In the genomic region with DNA sequence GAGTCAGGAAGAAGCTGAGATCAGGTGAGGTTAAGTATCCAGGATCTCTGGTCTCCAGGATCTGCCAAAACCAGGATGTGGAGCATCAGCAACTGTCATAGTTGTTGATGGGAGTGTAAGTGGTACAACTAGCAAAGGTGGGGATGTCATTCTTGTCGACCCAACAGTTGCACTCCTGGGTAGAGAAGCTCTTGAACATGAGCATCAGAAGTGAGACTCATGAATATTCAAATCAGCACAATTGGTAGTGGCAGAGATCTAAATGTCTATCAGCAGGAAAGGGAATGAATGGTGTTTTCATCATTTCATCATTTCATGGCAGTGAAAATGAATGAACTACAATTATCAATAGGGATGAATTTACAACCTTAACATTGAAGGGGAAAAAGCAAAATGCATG, we compare ENCODE assay signal across 25 cellular contexts. TPM values are rescaled to one million over a fixed set of nuclear protein-coding genes. Genes with fewer than 3 reads are reported as not detected.
A peak's percentile ranks its signal among the peaks of the same experiment; 100 is the strongest.
DNase-seq lines count a peak whose midpoint lies in the region; ATAC-seq, FAIRE-seq and TF ChIP-seq lines count a peak whose summit lies in the region.
"Had no signal": no experiment of that assay in that cellular context is flagged by ENCODE, and none has a peak within 500 bp of the region (broad histone marks: within the 10 kb centered on the region; RNA-seq: fewer than 3 reads in every experiment).

No MANE protein-coding gene starts in this region.

- DNase-seq in A549 (ENCODE audit: low read depth in 1 of 2, low spot score in 1 of 2) (no peak), Karpas-422 (no peak), SKM-1 (lab: John Stamatoyannopoulos, UW; ENCODE audit: unreplicated experiment) (no peak)
- no peak for DNase-seq in activated CD4-positive, alpha-beta T cell treated with anti-CD3 and anti-CD28 coated beads, Interleukin-2, amount 50 U/mL, for 1 hour
- DNase-seq: ACHN; AML-193; BE2C; CD4-positive, alpha-beta T cell; CD8-positive, alpha-beta memory T cell; DMS 273 treated with DMSO at 0.1 percent for 48 hours; DMS79; EL; GDM1; HFFc6 had no signal

- H3K4me3 ChIP-seq in A549 (no peak overlapping the region), Karpas-422 (ENCODE audit: low read length) (no peak overlapping the region), mucosa of rectum (ENCODE audit: low read length in 2 of 2) (no peak overlapping the region)
- H3K4me3 ChIP-seq: BLaER1 treated with 17β-estradiol and CSF1 and Interleukin-3, amounts not matched to agents 10 nM and 100 nM; GM23338; HAP-1 had no signal

- 25% methylated on average over 1 of the region's 1 CpG for WGBS in A549 (ENCODE audit: missing lambda C conversion rate)

- no peak for TF ChIP-seq RAD21 in A549 (conservative IDR thresholded peaks at IDR 0.05 in 1 of 2, IDR thresholded peaks at IDR 0.05 in 1 of 2)

- no peak overlapping the region for H3K4me2 ChIP-seq in A549
- no peak overlapping the region for H3K4me2 ChIP-seq in Karpas-422 (ENCODE audit: low read depth, low read length, poor library complexity, severe bottlenecking)
- H3K4me2 ChIP-seq: GM23338 had no signal

- no peak for TF ChIP-seq CTCF in A549 (IDR thresholded peaks at IDR 0.05)

- no peaks in the 10 kb centered on the region for H3K79me2 ChIP-seq in Karpas-422 (ENCODE audit: low read length)

- H3K4me1 ChIP-seq in A549 (peaks cover 75% of the 10 kb centered on the region), Karpas-422 (ENCODE audit: low read length) (peaks cover 56% of the 10 kb centered on the region), mucosa of rectum (ENCODE audit: control insufficient read depth in 2 of 2, insufficient read depth in 2 of 2, low read length in 2 of 2) (peaks cover 49 to 58% of the 10 kb centered on the region in 2 donors)
- H3K4me1 ChIP-seq: BE2C, HAP-1 had no signal

- no peak for TF ChIP-seq EP300 in A549 (IDR thresholded peaks at IDR 0.05)

- ATAC-seq in A549 (no peak), HG02870 (IDR thresholded peaks at IDR 0.05; ENCODE audit: unreplicated experiment) (no peak)
- ATAC-seq: GM23338 had no signal

- peaks cover 31% of the 10 kb centered on the region for H4K20me1 ChIP-seq in Karpas-422 (ENCODE audit: insufficient read depth, low read depth, low read length)
- H4K20me1 ChIP-seq: BLaER1 treated with 17β-estradiol and CSF1 and Interleukin-3, amounts not matched to agents 10 nM and 100 nM had no signal

- no peak for TF ChIP-seq POLR2A in A549 (IDR thresholded peaks at IDR 0.05; ENCODE audit: low read length)

- H3K27ac ChIP-seq in A549 (peak overlapping the region; percentile 12 to 92; a peak in 4 of 6 replicates), Karpas-422 (ENCODE audit: low read length) (peak overlapping the region; percentile 66; the same call in 1 of the 2 replicates), mucosa of rectum (ENCODE audit: low read depth in 2 of 2, low read length in 2 of 2) (peak overlapping the region; percentile 93)
- H3K27ac ChIP-seq: 22Rv1; BLaER1 treated with 17β-estradiol and CSF1 and Interleukin-3, amounts not matched to agents 10 nM and 100 nM had no signal

- H3K36me3 ChIP-seq in Karpas-422 (ENCODE audit: insufficient read depth, low read length), result peaks cover 24% of the 10 kb centered on the region
- H3K36me3 ChIP-seq in mucosa of rectum (ENCODE audit: control insufficient read depth in 2 of 2, insufficient read depth in 2 of 2, low read length in 2 of 2), result no peaks in the 10 kb centered on the region
- H3K36me3 ChIP-seq: BE2C; BLaER1 treated with 17β-estradiol and CSF1 and Interleukin-3, amounts not matched to agents 10 nM and 100 nM; HAP-1 had no signal

- H3K9me2 ChIP-seq in Karpas-422 (replicated peaks; ENCODE audit: insufficient read depth, low read length), result no peaks in the 10 kb centered on the region

- H3K9ac ChIP-seq in Karpas-422 (ENCODE audit: low read length), result no peak overlapping the region
- no peak overlapping the region for H3K9ac ChIP-seq in mucosa of rectum (ENCODE audit: low read depth in 1 of 2, low read length in 2 of 2)
- H3K9ac ChIP-seq: BLaER1 treated with 17β-estradiol and CSF1 and Interleukin-3, amounts not matched to agents 10 nM and 100 nM had no signal

- POLR2A ChIA-PET in A549 (lab: Yijun Ruan, JAX), result no interaction called here

- CTCF ChIA-PET in A549 (lab: Yijun Ruan, JAX), result interaction anchor here (0.7 to 15.0 kb wide), 6 partner anchors 14 to 149 kb away, joined by 3 to 334 read pairs (median 9); no protein-coding TSS in a partner anchor

- H3K9me3 ChIP-seq in A549 (no peaks in the 10 kb centered on the region), Karpas-422 (ENCODE audit: low read length) (no peaks in the 10 kb centered on the region), mucosa of rectum (ENCODE audit: control insufficient read depth in 2 of 2, low read length in 2 of 2) (no peaks in the 10 kb centered on the region)
- H3K9me3 ChIP-seq: BE2C; BLaER1 treated with 17β-estradiol and CSF1 and Interleukin-3, amounts not matched to agents 10 nM and 100 nM; HAP-1 had no signal

- no peak for FAIRE-seq in A549 (lab: Jason Lieb, UNC)
- FAIRE-seq: A204.1, D721Med, GM19239, H54 had no signal

- H2AFZ ChIP-seq in Karpas-422 (ENCODE audit: low read length), result no peak overlapping the region
- H2AFZ ChIP-seq: GM23338 had no signal

- H3K27me3 ChIP-seq in Karpas-422 (ENCODE audit: low read length) (no peaks in the 10 kb centered on the region), mucosa of rectum (ENCODE audit: control insufficient read depth in 2 of 2, insufficient read depth in 2 of 2, low read length in 2 of 2) (peaks cover 3 to 6% of the 10 kb centered on the region in 2 donors)
- H3K27me3 ChIP-seq: BE2C; BLaER1 treated with 17β-estradiol and CSF1 and Interleukin-3, amounts not matched to agents 10 nM and 100 nM had no signal

TF ChIP-seq in A549, 52 proteins besides CTCF, POLR2A, EP300 and RAD21:
- TF ChIP-seq RCOR1 (IDR thresholded peaks at IDR 0.05; ENCODE audit: low read depth, low read length) (no peak), FOXS1 (CRISPR knock-in tag; IDR thresholded peaks at IDR 0.05) (no peak), EHMT2 (IDR thresholded peaks at IDR 0.05; ENCODE audit: low read depth) (no peak), MAZ (IDR thresholded peaks at IDR 0.05; ENCODE audit: borderline replicate concordance, low read depth, low read length) (no peak), HOXB13 (CRISPR knock-in tag; IDR thresholded peaks at IDR 0.05; ENCODE audit: low read depth) (no peak), PBX3 (IDR thresholded peaks at IDR 0.05) (no peak), TP53 (CRISPR knock-in tag; IDR thresholded peaks at IDR 0.05) (no peak)

RNA-seq across cellular contexts. Expression of gene LAD1, which starts 4.2 kb away (rescaled TPM):
- polyA plus RNA-seq in A549 (2011; rRNA removed), result 0.19 and 0.26 TPM in 2 replicates
- polyA plus RNA-seq in A549 (2012; cell fraction: cytosol; rRNA removed), result 0.10 and 0.16 TPM in 2 replicates
- polyA plus RNA-seq in A549 (2012; cell fraction: nucleus; rRNA removed), result 0.09 and 0.30 TPM in 2 replicates
- polyA plus RNA-seq in A549 (2017; fragmentation: RNase III; extraction: RNeasy Plus Mini Kit Qiagen cat#74134 plus additional on column Dnase treatment), result 0.67 to 1.1 TPM (median 0.87 TPM) in 3 replicates
- 0.49 and 0.83 TPM in 2 replicates for polyA minus RNA-seq in A549 (2011; rRNA and poly(A)+ RNA removed)
- 0.76 and 1.2 TPM in 2 replicates for total RNA-seq in Karpas-422 (2014; rRNA removed; shearing (Covaris generic); ENCODE audit: low replicate concordance)
- total RNA-seq: CD4-positive, alpha-beta T cell; CD8-positive, alpha-beta memory T cell; HFFc6 had no signal
- polyA plus RNA-seq: CD14-positive monocyte; CD8-positive, alpha-beta memory T cell had no signal

RNA-seq across cellular contexts. Expression of gene TNNI1, which starts 18.2 kb away (rescaled TPM):
- not detected in 2 replicates for polyA plus RNA-seq in A549 (2011; rRNA removed)
- 0.05 TPM in 1 of 2 replicates, not detected in the other for polyA plus RNA-seq in A549 (2012; cell fraction: cytosol; rRNA removed)
- 0.45 TPM in 1 of 2 replicates, not detected in the other for polyA plus RNA-seq in A549 (2012; cell fraction: nucleus; rRNA removed)
- polyA plus RNA-seq in A549 (2017; fragmentation: RNase III; extraction: RNeasy Plus Mini Kit Qiagen cat#74134 plus additional on column Dnase treatment), result not detected in 3 replicates
- polyA minus RNA-seq in A549 (2011; rRNA and poly(A)+ RNA removed), result not detected in 2 replicates
- total RNA-seq in Karpas-422 (2014; rRNA removed; shearing (Covaris generic); ENCODE audit: low replicate concordance), result 333 and 375 TPM in 2 replicates
- total RNA-seq: CD4-positive, alpha-beta T cell; CD8-positive, alpha-beta memory T cell; GM23338; HFFc6 had no signal
- polyA plus RNA-seq: CD14-positive monocyte; CD8-positive, alpha-beta memory T cell had no signal

RNA-seq across cellular contexts. Expression of gene TNNT2, which starts 25.9 kb away (rescaled TPM):
- polyA plus RNA-seq in A549 (2011; rRNA removed) (not detected in 2 replicates), A549 (2017; fragmentation: RNase III; extraction: RNeasy Plus Mini Kit Qiagen cat#74134 plus additional on column Dnase treatment) (0.09 to 0.10 TPM (median 0.09 TPM) in 3 replicates)
- polyA plus RNA-seq in A549 (2012; cell fraction: cytosol; rRNA removed), result not detected in 2 replicates
- polyA plus RNA-seq in A549 (2012; cell fraction: nucleus; rRNA removed), result not detected in 2 replicates
- polyA minus RNA-seq in A549 (2011; rRNA and poly(A)+ RNA removed), result 0.10 TPM in 1 of 2 replicates, not detected in the other
- total RNA-seq in Karpas-422 (2014; rRNA removed; shearing (Covaris generic); ENCODE audit: low replicate concordance), result 0.11 and 0.37 TPM in 2 replicates
- total RNA-seq: CD4-positive, alpha-beta T cell; CD8-positive, alpha-beta memory T cell; HFFc6 had no signal
- polyA plus RNA-seq: CD14-positive monocyte; CD8-positive, alpha-beta memory T cell had no signal
